In genomic region chr2:60351321-60351720, GRCh38 we compare ENCODE assay signal across 32 cellular contexts.
DNase-seq lines count a peak whose midpoint lies in the region; ATAC-seq, FAIRE-seq and TF ChIP-seq lines count a peak whose summit lies in the region.
"Had no signal": no experiment of that assay in that cellular context is flagged by ENCODE, and none has a peak within 500 bp of the region (broad histone marks: within the 10 kb centered on the region; RNA-seq: fewer than 3 reads in every experiment).

No MANE protein-coding gene starts in this region.

- no peak overlapping the region for H2BK5ac ChIP-seq in H1 (ENCODE audit: low read depth, low read length)

- H4K91ac ChIP-seq in H1 (replicated peaks; ENCODE audit: insufficient read length, low read length), result no peak overlapping the region

- no peak overlapping the region for H2BK120ac ChIP-seq in H1 (replicated peaks; ENCODE audit: low read depth, low read length)

- no peak for TF ChIP-seq EP300 in H1 (IDR thresholded peaks at IDR 0.05; ENCODE audit: borderline replicate concordance in 1 of 2, low read depth in 2 of 2, low read length in 2 of 2)

- no peak overlapping the region for H3K14ac ChIP-seq in H1 (ENCODE audit: insufficient read length)

- H3K79me1 ChIP-seq in H1 (ENCODE audit: low read depth, low read length), result no peaks in the 10 kb centered on the region

- H4K5ac ChIP-seq in H1 (ENCODE audit: insufficient read length, low read depth, low read length), result no peak overlapping the region

- 0 out of 2 replicates have a peak overlapping the region, but pooled peaks have one; percentile 57 for H2AK5ac ChIP-seq in H1 (ENCODE audit: low read depth, low read length)

- no peak overlapping the region for H3K4me3 Mint-ChIP-seq in stimulated activated effector memory CD8-positive, alpha-beta T cell treated with anti-CD3 and anti-CD28 coated beads, Interleukin-12 subunit alpha, Interleukin-12 subunit beta, amount 100 ng/mL, for 72 hours
- no peak overlapping the region for H3K4me3 Mint-ChIP-seq in CD8-positive, alpha-beta memory T cell
- no peak overlapping the region for H3K4me3 Mint-ChIP-seq in activated CD4-positive, alpha-beta T cell treated with anti-CD3 and anti-CD28 coated beads, Interleukin-2, amount 10 ng/mL, durations not matched to agents 7 days and 5 days
- H3K4me3 Mint-ChIP-seq: activated naive CD4-positive, alpha-beta T cell treated with anti-CD3 and anti-CD28 coated beads, Interleukin-2, amount 50 U/mL, for 24 hours; activated T-helper 17 cell treated with anti-CD3 and anti-CD28 coated beads, Interleukin-2, amount 50 U/mL, for 72 hours; brain; HFFc6; natural killer cell treated with Interleukin-12 subunit alpha and Interleukin-12 subunit beta and Interleukin-15 and Interleukin-18, amount 100 ng/mL, for 72 hours had no signal

- H3K27me3 ChIP-seq in DOHH2 (ENCODE audit: control insufficient read depth, low read length), result no peaks in the 10 kb centered on the region
- H3K27me3 ChIP-seq in H1 (replicated peaks in 1 of 4; ENCODE audit: control insufficient read depth in 3 of 4, extremely low read depth in 1 of 4, insufficient read depth in 3 of 4, low read length in 3 of 4), result no peaks in the 10 kb centered on the region
- H3K27me3 ChIP-seq in CD8-positive, alpha-beta memory T cell (ENCODE audit: insufficient read depth, low read length, poor library complexity, severe bottlenecking), result no peaks in the 10 kb centered on the region
- H3K27me3 ChIP-seq: sigmoid colon, upper lobe of right lung had no signal

- no peak for TF ChIP-seq POLR2A in H1 (IDR thresholded peaks at IDR 0.05; ENCODE audit: control extremely low read depth in 1 of 2, low read depth in 2 of 2, low read length in 2 of 2)

- H2BK20ac ChIP-seq in H1 (ENCODE audit: low read length), result no peak overlapping the region; the same call in 1 of the 2 replicates

- peak overlapping the region; percentile 69 for H3K4me3 ChIP-seq in DOHH2 (ENCODE audit: low read length)
- H3K4me3 ChIP-seq in H1 (ENCODE audit: extremely low read depth in 1 of 4, insufficient read depth in 2 of 4, low read depth in 3 of 4, low read length in 4 of 4), result no peak overlapping the region
- H3K4me3 ChIP-seq in CD8-positive, alpha-beta memory T cell (ENCODE audit: low read length), result no peak overlapping the region
- H3K4me3 ChIP-seq: A549, GM23248, lower lobe of right lung, mucosa of descending colon, sigmoid colon, upper lobe of right lung had no signal

- H3K36me3 ChIP-seq in DOHH2 (ENCODE audit: control insufficient read depth, low read length), result peaks cover 27% of the 10 kb centered on the region
- H3K36me3 ChIP-seq in H1 (ENCODE audit: control insufficient read depth in 2 of 4, insufficient read depth in 4 of 4, low read length in 3 of 4), result no peaks in the 10 kb centered on the region
- H3K36me3 ChIP-seq in CD8-positive, alpha-beta memory T cell (ENCODE audit: insufficient read depth, low read length), result no peaks in the 10 kb centered on the region
- H3K36me3 ChIP-seq: lower lobe of right lung, sigmoid colon, upper lobe of right lung had no signal

- no peaks in the 10 kb centered on the region for H3K9me3 Mint-ChIP-seq in stimulated activated effector memory CD8-positive, alpha-beta T cell treated with anti-CD3 and anti-CD28 coated beads, Interleukin-12 subunit alpha, Interleukin-12 subunit beta, amount 100 ng/mL, for 72 hours
- H3K9me3 Mint-ChIP-seq in CD8-positive, alpha-beta memory T cell, result peaks cover 0 to 1% (median under 1%) of the 10 kb centered on the region in 5 donors
- no peaks in the 10 kb centered on the region for H3K9me3 Mint-ChIP-seq in activated CD4-positive, alpha-beta T cell treated with anti-CD3 and anti-CD28 coated beads, Interleukin-2, amount 10 ng/mL, durations not matched to agents 7 days and 5 days
- H3K9me3 Mint-ChIP-seq: activated naive CD4-positive, alpha-beta T cell treated with anti-CD3 and anti-CD28 coated beads, Interleukin-2, amount 50 U/mL, for 24 hours; activated T-helper 17 cell treated with anti-CD3 and anti-CD28 coated beads, Interleukin-2, amount 50 U/mL, for 72 hours; HFFc6; natural killer cell treated with Interleukin-12 subunit alpha and Interleukin-12 subunit beta and Interleukin-15 and Interleukin-18, amount 100 ng/mL, for 72 hours had no signal

- H4K20me1 ChIP-seq in DOHH2 (ENCODE audit: control insufficient read depth, insufficient read depth, low read depth, low read length), result no peaks in the 10 kb centered on the region
- no peaks in the 10 kb centered on the region for H4K20me1 ChIP-seq in H1 (replicated peaks in 1 of 2; ENCODE audit: control insufficient read depth in 1 of 2, insufficient read depth in 2 of 2, low read length in 2 of 2)

- H4K8ac ChIP-seq in H1 (ENCODE audit: extremely low read depth, insufficient read depth, low read length), result no peak overlapping the region

- no peak for TF ChIP-seq RAD21 in H1 (IDR thresholded peaks at IDR 0.05 in 1 of 2, conservative IDR thresholded peaks at IDR 0.05 in 1 of 2; ENCODE audit: low read depth in 2 of 2, low read length in 2 of 2)

- peak; percentile 2 for ATAC-seq in HG02588 (IDR thresholded peaks at IDR 0.05; ENCODE audit: unreplicated experiment)
- ATAC-seq in stimulated activated effector memory CD8-positive, alpha-beta T cell treated with anti-CD3 and anti-CD28 coated beads, Interleukin-12 subunit alpha, Interleukin-12 subunit beta, amount 100 ng/mL, for 72 hours, result peak; percentile 6
- ATAC-seq: activated T-helper 17 cell treated with anti-CD3 and anti-CD28 coated beads, Interleukin-2, amount 50 U/mL, for 72 hours; lower lobe of right lung; upper lobe of right lung had no signal

- no peaks in the 10 kb centered on the region; the same call in 1 of the 2 replicates for H3K23me2 ChIP-seq in H1 (ENCODE audit: low read depth, low read length)

- H3K9me3 ChIP-seq in DOHH2 (ENCODE audit: control insufficient read depth, insufficient read depth, low read length), result no peaks in the 10 kb centered on the region
- H3K9me3 ChIP-seq in H1 (ENCODE audit: insufficient read depth in 2 of 2, low read depth in 1 of 2, low read length in 1 of 2), result no peaks in the 10 kb centered on the region
- no peaks in the 10 kb centered on the region for H3K9me3 ChIP-seq in CD8-positive, alpha-beta memory T cell (ENCODE audit: low read length)
- H3K9me3 ChIP-seq: A549, lower lobe of right lung, mucosa of descending colon, SK-N-SH, upper lobe of right lung had no signal

- CTCF ChIA-PET in H1 (lab: Charles Lee; ENCODE audit: partially characterized antibody), result interaction anchor here (0.8 to 1.2 kb wide), 3 partner anchors 11 to 199 kb away, joined by 3 to 4 read pairs (median 3); no protein-coding TSS in a partner anchor
- CTCF ChIA-PET in CD8-positive, alpha-beta memory T cell (lab: Charles Lee), result no interaction called here
- CTCF ChIA-PET in activated CD4-positive, alpha-beta T cell treated with anti-CD3 and anti-CD28 coated beads, Interleukin-2, amount 10 ng/mL, durations not matched to agents 7 days and 5 days (lab: Charles Lee), result interaction anchor here (0.5 kb wide), 1 partner anchor 1275 kb away, joined by 3 read pairs; no protein-coding TSS in a partner anchor

- peak overlapping the region; percentile 99 for H3K27ac ChIP-seq in DOHH2 (ENCODE audit: low read depth, low read length)
- no peak overlapping the region for H3K27ac ChIP-seq in H1 (ENCODE audit: low read depth, low read length)
- H3K27ac ChIP-seq in CD8-positive, alpha-beta memory T cell (ENCODE audit: low read depth, low read length), result no peak overlapping the region
- H3K27ac ChIP-seq: A549, GM23248, lower lobe of right lung, sigmoid colon, upper lobe of right lung had no signal

- 0 out of 2 replicates have a peak, but pooled peaks cover 3% of the 10 kb centered on the region for H3K79me2 ChIP-seq in DOHH2 (ENCODE audit: control insufficient read depth, low read length)
- H3K79me2 ChIP-seq in H1 (ENCODE audit: control insufficient read depth in 1 of 2, insufficient read depth in 2 of 2, low read length in 2 of 2), result no peaks in the 10 kb centered on the region

- H3K4me2 ChIP-seq in DOHH2 (ENCODE audit: low read length) (peak overlapping the region; percentile 92), H1 (ENCODE audit: insufficient read depth in 1 of 2, low read depth in 2 of 2, low read length in 2 of 2) (no peak overlapping the region)
- H3K4me2 ChIP-seq: A549, SK-N-SH had no signal

- no peak overlapping the region for H3K27ac Mint-ChIP-seq in stimulated activated effector memory CD8-positive, alpha-beta T cell treated with anti-CD3 and anti-CD28 coated beads, Interleukin-12 subunit alpha, Interleukin-12 subunit beta, amount 100 ng/mL, for 72 hours
- H3K27ac Mint-ChIP-seq in CD8-positive, alpha-beta memory T cell, result no peak overlapping the region
- no peak overlapping the region for H3K27ac Mint-ChIP-seq in activated CD4-positive, alpha-beta T cell treated with anti-CD3 and anti-CD28 coated beads, Interleukin-2, amount 10 ng/mL, durations not matched to agents 7 days and 5 days
- H3K27ac Mint-ChIP-seq: activated naive CD4-positive, alpha-beta T cell treated with anti-CD3 and anti-CD28 coated beads, Interleukin-2, amount 50 U/mL, for 24 hours; activated T-helper 17 cell treated with anti-CD3 and anti-CD28 coated beads, Interleukin-2, amount 50 U/mL, for 72 hours; HFFc6; natural killer cell treated with Interleukin-12 subunit alpha and Interleukin-12 subunit beta and Interleukin-15 and Interleukin-18, amount 100 ng/mL, for 72 hours had no signal

- H3K56ac ChIP-seq in H1 (replicated peaks; ENCODE audit: insufficient read length, low read depth, low read length), result no peak overlapping the region

- H3K23ac ChIP-seq in H1 (ENCODE audit: insufficient read length), result no peak overlapping the region

- no peak for DNase-seq in H1 (ENCODE audit: low read depth in 1 of 2, low spot score in 2 of 2)
- DNase-seq in stimulated activated effector memory CD8-positive, alpha-beta T cell treated with anti-CD3 and anti-CD28 coated beads, Interleukin-12 subunit alpha, Interleukin-12 subunit beta, amount 100 ng/mL, for 72 hours (ENCODE audit: low spot score in 2 of 2), result no peak
- DNase-seq in NOMO-1 (lab: John Stamatoyannopoulos, UW; ENCODE audit: unreplicated experiment in 2 of 2), result no peak
- no peak for DNase-seq in superior temporal gyrus (ENCODE audit: extremely low spot score)
- no peak for DNase-seq in CD8-positive, alpha-beta memory T cell
- DNase-seq in activated CD4-positive, alpha-beta T cell treated with anti-CD3 and anti-CD28 coated beads, Interleukin-2, amount 10 ng/mL, durations not matched to agents 7 days and 5 days, result no peak
- DNase-seq: activated CD4-positive, CD25-positive, alpha-beta regulatory T cell treated with anti-CD3 and anti-CD28 coated beads, Interleukin-2, amount 50 U/mL, for 72 hours; amniotic stem cell; DMS 273 treated with DMSO at 0.1 percent for 48 hours; EL; GM23248; HFFc6; KBM-7; lower lobe of right lung; NCI-H1105; NCI-H187; NCI-H510A; sigmoid colon; SK-N-SH; stimulated activated CD4-positive, alpha-beta T cell treated with anti-CD3 and anti-CD28 coated beads, Interleukin-4, amount 100 ng/mL, for 1 hour; substantia nigra; T-helper 2 cell; upper lobe of right lung had no signal

- TF ChIP-seq CTCF in DOHH2 (IDR thresholded peaks at IDR 0.05; ENCODE audit: low read depth, low read length, poor library complexity, severe bottlenecking) (no peak), H1 (IDR thresholded peaks at IDR 0.05; ENCODE audit: control extremely low read depth in 1 of 3, insufficient read depth in 1 of 3, low read depth in 1 of 3, low read length in 3 of 3) (no peak)

- H3K4me1 ChIP-seq in DOHH2 (ENCODE audit: control insufficient read depth, low read length) (peaks cover 100% of the 10 kb centered on the region), H1 (replicated peaks in 1 of 4; ENCODE audit: control insufficient read depth in 3 of 4, insufficient read depth in 4 of 4, low read length in 3 of 4) (no peaks in the 10 kb centered on the region; a peak in 2 of 7 replicates)
- H3K4me1 ChIP-seq in CD8-positive, alpha-beta memory T cell (ENCODE audit: insufficient read depth, low read length), result no peaks in the 10 kb centered on the region
- H3K4me1 ChIP-seq: A549, lower lobe of right lung, sigmoid colon, upper lobe of right lung had no signal

- no peak overlapping the region for H2BK12ac ChIP-seq in H1 (ENCODE audit: low read depth, low read length)

- H3K4me1 Mint-ChIP-seq in stimulated activated effector memory CD8-positive, alpha-beta T cell treated with anti-CD3 and anti-CD28 coated beads, Interleukin-12 subunit alpha, Interleukin-12 subunit beta, amount 100 ng/mL, for 72 hours, result peaks cover 2% of the 10 kb centered on the region
- no peaks in the 10 kb centered on the region for H3K4me1 Mint-ChIP-seq in CD8-positive, alpha-beta memory T cell
- H3K4me1 Mint-ChIP-seq in activated CD4-positive, alpha-beta T cell treated with anti-CD3 and anti-CD28 coated beads, Interleukin-2, amount 10 ng/mL, durations not matched to agents 7 days and 5 days, result peaks cover 10% of the 10 kb centered on the region
- H3K4me1 Mint-ChIP-seq: activated naive CD4-positive, alpha-beta T cell treated with anti-CD3 and anti-CD28 coated beads, Interleukin-2, amount 50 U/mL, for 24 hours; activated T-helper 17 cell treated with anti-CD3 and anti-CD28 coated beads, Interleukin-2, amount 50 U/mL, for 72 hours had no signal

- H3F3A ChIP-seq in DOHH2 (ENCODE audit: control insufficient read depth, insufficient read depth), result peaks cover 67% of the 10 kb centered on the region

- no peak overlapping the region for H2BK15ac ChIP-seq in H1 (ENCODE audit: low read length)

- no peak for FAIRE-seq in H1 (lab: Jason Lieb, UNC)
- FAIRE-seq: A549, frontal cortex had no signal

- H3K36me3 Mint-ChIP-seq in stimulated activated effector memory CD8-positive, alpha-beta T cell treated with anti-CD3 and anti-CD28 coated beads, Interleukin-12 subunit alpha, Interleukin-12 subunit beta, amount 100 ng/mL, for 72 hours, result no peaks in the 10 kb centered on the region
- no peaks in the 10 kb centered on the region for H3K36me3 Mint-ChIP-seq in CD8-positive, alpha-beta memory T cell
- no peaks in the 10 kb centered on the region for H3K36me3 Mint-ChIP-seq in activated CD4-positive, alpha-beta T cell treated with anti-CD3 and anti-CD28 coated beads, Interleukin-2, amount 10 ng/mL, durations not matched to agents 7 days and 5 days (ENCODE audit: low read depth)
- H3K36me3 Mint-ChIP-seq: activated naive CD4-positive, alpha-beta T cell treated with anti-CD3 and anti-CD28 coated beads, Interleukin-2, amount 50 U/mL, for 24 hours; brain; natural killer cell treated with Interleukin-12 subunit alpha and Interleukin-12 subunit beta and Interleukin-15 and Interleukin-18, amount 100 ng/mL, for 72 hours had no signal

- 89% methylated on average over 4 of the region's 4 CpGs; no CpG with 5 or more reads in 1 of the 2 experiments for WGBS in H1 (ENCODE audit: extremely low coverage in 1 of 2, insufficient coverage in 1 of 2, insufficient read length in 1 of 2, insufficient replicate concordance in 2 of 2, low coverage in 1 of 2, low lambda C conversion rate in 2 of 2, missing lambda C conversion rate in 1 of 2), 2 experiments

- H3K4ac ChIP-seq in H1 (replicated peaks; ENCODE audit: insufficient read length, low read depth, low read length), result no peak overlapping the region

- H3K18ac ChIP-seq in H1 (ENCODE audit: extremely low read depth, low read length), result no peak overlapping the region

- no peak overlapping the region for H2AFZ ChIP-seq in H1 (ENCODE audit: low read length)
- H2AFZ ChIP-seq: GM23248 had no signal

- no peaks in the 10 kb centered on the region for H3K9me2 ChIP-seq in DOHH2 (replicated peaks; ENCODE audit: control insufficient read depth, low read length)
- H3K9me2 ChIP-seq: SK-N-SH had no signal

- POLR2A ChIA-PET in H1 (lab: Charles Lee; ENCODE audit: partially characterized antibody), result no interaction called here
- POLR2A ChIA-PET in CD8-positive, alpha-beta memory T cell (lab: Charles Lee), result no interaction called here
- POLR2A ChIA-PET in activated CD4-positive, alpha-beta T cell treated with anti-CD3 and anti-CD28 coated beads, Interleukin-2, amount 10 ng/mL, durations not matched to agents 7 days and 5 days (lab: Charles Lee), result no interaction called here

- no peak overlapping the region for H3K9ac ChIP-seq in H1 (replicated peaks in 1 of 4; ENCODE audit: extremely low read depth in 1 of 4, low read depth in 3 of 4, low read length in 3 of 4)
- H3K9ac ChIP-seq: GM23248, SK-N-SH had no signal

- peaks cover 6% of the 10 kb centered on the region in 2 donors for H3K27me3 Mint-ChIP-seq in CD8-positive, alpha-beta memory T cell
- peaks cover 9% of the 10 kb centered on the region for H3K27me3 Mint-ChIP-seq in activated CD4-positive, alpha-beta T cell treated with anti-CD3 and anti-CD28 coated beads, Interleukin-2, amount 10 ng/mL, durations not matched to agents 7 days and 5 days
- H3K27me3 Mint-ChIP-seq: brain had no signal
